In the genomic region with DNA sequence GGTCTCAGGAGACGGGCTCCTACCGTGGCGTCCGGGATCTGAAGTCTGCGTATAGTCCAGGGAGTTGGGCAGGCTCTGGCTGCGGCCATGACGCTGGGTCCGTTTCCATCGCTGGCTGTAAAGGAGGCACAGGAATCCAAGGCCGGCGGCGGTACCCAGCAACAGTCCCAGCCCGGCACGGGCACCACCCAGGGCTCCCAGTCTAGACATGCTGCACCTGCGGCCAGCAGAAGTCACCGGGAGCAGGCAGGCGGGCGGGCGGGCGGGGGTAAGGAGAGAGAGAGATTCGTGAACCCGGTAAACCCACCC, we compare ENCODE assay signal across 8 cellular contexts. TPM values are rescaled to one million over a fixed set of nuclear protein-coding genes. Genes with fewer than 3 reads are reported as not detected.
DNase-seq lines count a peak whose midpoint lies in the region; ATAC-seq and TF ChIP-seq lines count a peak whose summit lies in the region.

No MANE protein-coding gene starts in this region.

- peaks cover 13% of the 10 kb centered on the region for H3K36me3 ChIP-seq in SK-N-MC (ENCODE audit: insufficient read depth, low read length)
- no peaks in the 10 kb centered on the region for H3K36me3 ChIP-seq in endocrine pancreas (ENCODE audit: control insufficient read depth, insufficient read depth, low read length)
- H3K36me3 ChIP-seq in muscle layer of colon (ENCODE audit: insufficient read depth, low read length): peaks cover 21% of the 10 kb centered on the region

- TF ChIP-seq CTCF in AG04449 (IDR thresholded peaks at IDR 0.05; ENCODE audit: insufficient read depth, low read length, missing control alignments): no peak

- peak; percentile 3 for ATAC-seq in GM21515 (IDR thresholded peaks at IDR 0.05; ENCODE audit: unreplicated experiment)

- CTCF ChIA-PET in AG04449 (lab: Yijun Ruan, JAX): interaction anchor here (0.6 to 2.5 kb wide), 4 partner anchors 10 to 165 kb away, joined by 3 to 8 read pairs (median 4); no protein-coding TSS in a partner anchor

- H3K9me3 ChIP-seq in SK-N-MC (ENCODE audit: low read depth, low read length) (no peaks in the 10 kb centered on the region), endocrine pancreas (ENCODE audit: control insufficient read depth, low read length) (no peaks in the 10 kb centered on the region), muscle layer of colon (ENCODE audit: low read length) (no peaks in the 10 kb centered on the region)

- POLR2A ChIA-PET in AG04449 (lab: Yijun Ruan, JAX): no interaction called here

- H3K9ac ChIP-seq in SK-N-MC (ENCODE audit: insufficient read length) (peak overlapping the region; percentile 97), endocrine pancreas (ENCODE audit: control insufficient read depth, insufficient read depth, low read length) (peak overlapping the region; percentile 50), muscle layer of colon (ENCODE audit: low read length) (peak overlapping the region; percentile 36)

- H3K27ac ChIP-seq in SK-N-MC (no peak overlapping the region), muscle layer of colon (ENCODE audit: low read depth, low read length) (peak overlapping the region; percentile 85)

- no peak for DNase-seq in AG04449 (ENCODE audit: low read depth, low spot score)
- DNase-seq in SK-N-MC (ENCODE audit: low read depth, low spot score): no peak
- DNase-seq in amniotic stem cell (lab: John Stamatoyannopoulos, UW): no peak
- DNase-seq in NCI-H1436 treated with DMSO at 0.1 percent for 48 hours (lab: John Stamatoyannopoulos, UW): no peak
- no peak for DNase-seq in SK-N-DZ (ENCODE audit: low spot score)

- H3K4me3 ChIP-seq in AG04449 (ENCODE audit: low read depth, low read length): peak overlapping the region; percentile 92
- H3K4me3 ChIP-seq in SK-N-MC: peak overlapping the region; percentile 93
- H3K4me3 ChIP-seq in endocrine pancreas (ENCODE audit: control insufficient read depth, insufficient read depth, low read length): no peak overlapping the region
- peak overlapping the region; percentile 75 to 93 for H3K4me3 ChIP-seq in muscle layer of colon (ENCODE audit: low read depth in 1 of 2, low read length in 2 of 2)

- H3K27me3 ChIP-seq in endocrine pancreas (ENCODE audit: control insufficient read depth, insufficient read depth, low read length) (no peaks in the 10 kb centered on the region), muscle layer of colon (ENCODE audit: control insufficient read depth in 1 of 2, insufficient read depth in 2 of 2, low read length in 2 of 2) (no peaks in the 10 kb centered on the region)

- H3K4me1 ChIP-seq in endocrine pancreas (ENCODE audit: control insufficient read depth, insufficient read depth, low read length) (no peaks in the 10 kb centered on the region), muscle layer of colon (ENCODE audit: insufficient read depth, low read length) (peaks cover 7% of the 10 kb centered on the region)

RNA-seq across cellular contexts. Expression of gene RMDN3, which starts 0.5 kb away (rescaled TPM):
- polyA plus RNA-seq in SK-N-DZ (2014; cell fraction: cytosol; rRNA removed): 15.5 and 17.3 TPM in 2 replicates
- 19.5 and 23.7 TPM in 2 replicates for polyA plus RNA-seq in SK-N-DZ (2014; cell fraction: nucleus; rRNA removed)

RNA-seq across cellular contexts. Expression of gene GCHFR, which starts 9.3 kb away (rescaled TPM):
- polyA plus RNA-seq in SK-N-DZ (2014; cell fraction: cytosol; rRNA removed): 182 and 219 TPM in 2 replicates
- polyA plus RNA-seq in SK-N-DZ (2014; cell fraction: nucleus; rRNA removed): 70.3 and 127 TPM in 2 replicates

RNA-seq across cellular contexts. Expression of gene C15orf62, which starts 15.3 kb away (rescaled TPM):
- 2.1 and 2.9 TPM in 2 replicates for polyA plus RNA-seq in SK-N-DZ (2014; cell fraction: cytosol; rRNA removed)
- 1.9 and 2.4 TPM in 2 replicates for polyA plus RNA-seq in SK-N-DZ (2014; cell fraction: nucleus; rRNA removed)

RNA-seq across cellular contexts. Expression of gene ZFYVE19, which starts 52.4 kb away (rescaled TPM):
- 35.9 and 37.3 TPM in 2 replicates for polyA plus RNA-seq in SK-N-DZ (2014; cell fraction: cytosol; rRNA removed)
- 53.6 and 67.3 TPM in 2 replicates for polyA plus RNA-seq in SK-N-DZ (2014; cell fraction: nucleus; rRNA removed)

RNA-seq across cellular contexts. Expression of gene DNAJC17, which starts 52.7 kb away (rescaled TPM):
- polyA plus RNA-seq in SK-N-DZ (2014; cell fraction: cytosol; rRNA removed): 67.8 and 69.3 TPM in 2 replicates
- 37.5 and 67.9 TPM in 2 replicates for polyA plus RNA-seq in SK-N-DZ (2014; cell fraction: nucleus; rRNA removed)

Comparison
In these comparisons a context has a peak if more than half of its experiments do, and no peak if none do; other contexts are left out.
1. H3K9ac ChIP-seq: peak in every context shown above with its lines; median percentile 97 in SK-N-MC; 50 in endocrine pancreas; 36 in muscle layer of colon.